29 cellular contexts compared by ENCODE assay signal in the genomic region with DNA sequence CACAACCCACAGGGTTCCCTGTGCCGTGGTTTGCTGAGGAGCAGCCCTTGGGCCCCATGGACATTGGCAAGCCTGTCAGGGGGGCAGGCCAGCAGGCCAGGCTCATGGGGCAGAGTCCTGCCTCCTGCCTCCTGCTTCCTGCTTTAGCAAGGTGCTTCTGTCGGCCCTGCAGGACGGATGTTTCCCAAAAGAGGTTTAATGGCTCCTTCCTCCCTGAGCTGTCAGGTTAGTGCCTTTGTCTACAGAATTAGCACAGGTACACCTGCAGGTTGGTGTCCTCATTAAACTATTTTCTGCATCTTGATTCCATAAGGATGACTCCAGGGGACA.
"Had no signal": no experiment of that assay in that cellular context is flagged by ENCODE, and none has a peak within 500 bp of the region (broad histone marks: within the 10 kb centered on the region; RNA-seq: fewer than 3 reads in every experiment).

No MANE protein-coding gene starts in this region.

- H3K9me3 ChIP-seq: neutrophil, pancreas, prostate gland, right atrium auricular region, spleen, suprapubic skin, testis, tibial artery, transverse colon, upper lobe of right lung, uterus had no signal

- H3K4me2 ChIP-seq: smooth muscle cell had no signal

- H3K4me3 ChIP-seq: pancreas, prostate gland, right atrium auricular region, skin epidermis, smooth muscle cell, spleen, suprapubic skin, testis, tibial artery, transverse colon, upper lobe of right lung, uterus had no signal

- H3K27me3 ChIP-seq: neutrophil, pancreas, right atrium auricular region, suprapubic skin, testis, tibial artery, transverse colon, upper lobe of right lung, uterus had no signal

- H3K4me1 ChIP-seq: pancreas, prostate gland, spleen, testis, transverse colon, upper lobe of right lung, uterus had no signal

- DNase-seq: naive thymus-derived CD8-positive, alpha-beta T cell; nephron progenitor cell; nucleus accumbens; pancreas; retina; spleen; stimulated activated CD4-positive, alpha-beta T cell treated with anti-CD3 and anti-CD28 coated beads, Interleukin-12 subunit alpha, Interleukin-12 subunit beta, amount 100 ng/mL, for 4 hours; stimulated activated CD4-positive, alpha-beta T cell treated with anti-CD3 and anti-CD28 coated beads, Interleukin-1b, Interleukin-23, amount 100 ng/mL, for 48 hours; stimulated activated CD4-positive, alpha-beta T cell treated with anti-CD3 and anti-CD28 coated beads, Interleukin-4, amount 100 ng/mL, for 1 hour; stimulated activated CD4-positive, alpha-beta T cell treated with anti-CD3 and anti-CD28 coated beads, Interleukin-4, amount 100 ng/mL, for 4 hours; stimulated activated CD8-positive, alpha-beta memory T cell treated with anti-CD3 and anti-CD28 coated beads, Interleukin-4, amount 100 ng/mL, for 48 hours; stimulated activated naive CD4-positive, alpha-beta T cell; stimulated activated naive CD8-positive, alpha-beta T cell treated with anti-CD3 and anti-CD28 coated beads, Interleukin-15, amount 100 ng/mL, for 72 hours; stimulated activated naive CD8-positive, alpha-beta T cell treated with anti-CD3 and anti-CD28 coated beads, Interleukin-15, Interleukin-2, amounts not matched to agents 100 U/mL and 50 U/mL, for 24 hours; substantia nigra; testis; tibial artery; transverse colon; upper lobe of right lung; uterus had no signal

- H3K36me3 ChIP-seq: neutrophil, pancreas, prostate gland, right atrium auricular region, spleen, suprapubic skin, tibial artery, transverse colon, upper lobe of right lung, uterus had no signal

- ATAC-seq: naive thymus-derived CD8-positive, alpha-beta T cell; natural killer cell treated with Interleukin-12 subunit alpha and Interleukin-12 subunit beta and Interleukin-15 and Interleukin-18, amount 100 ng/mL, for 72 hours; pancreas; sciatic nerve; stimulated activated memory B cell treated with anti-CD40 and anti-IgM and Interleukin-4, amounts not matched to agents 10 μg/mL and 1 μg/mL and 100 μg/mL, for 72 hours; stimulated activated naive CD8-positive, alpha-beta T cell treated with anti-CD3 and anti-CD28 coated beads, Interleukin-15, amount 100 ng/mL, for 72 hours; stimulated activated naive CD8-positive, alpha-beta T cell treated with anti-CD3 and anti-CD28 coated beads, Interleukin-15, Interleukin-2, amounts not matched to agents 100 U/mL and 50 U/mL, for 24 hours; upper lobe of right lung had no signal

- FAIRE-seq: pancreas had no signal

- H3K27ac ChIP-seq: neutrophil, pancreas, prostate gland, right atrium auricular region, skin epidermis, spleen, suprapubic skin, testis, tibial artery, transverse colon, upper lobe of right lung, uterus had no signal
